In the genomic region with DNA sequence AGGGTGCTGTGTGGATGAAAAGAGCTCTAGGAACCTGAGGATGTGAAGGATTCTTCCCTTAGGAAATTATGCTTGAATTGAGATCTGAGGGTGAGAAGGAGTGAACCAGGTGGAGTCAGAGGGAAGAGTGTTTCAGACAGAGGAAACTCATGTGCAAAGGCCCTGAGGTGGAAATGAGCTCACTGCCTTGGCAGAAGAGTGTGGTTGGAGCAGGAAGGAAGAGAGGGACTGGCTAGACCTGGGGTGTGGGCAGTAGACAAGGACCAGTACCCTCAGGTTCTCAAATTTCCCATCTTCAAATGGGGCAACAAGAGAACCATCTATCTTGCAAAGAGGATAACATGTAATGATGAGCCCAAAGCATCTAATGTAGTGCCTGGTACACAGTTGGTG, we compare ENCODE assay signal across 14 cellular contexts. TPM values are rescaled to one million over a fixed set of nuclear protein-coding genes. Genes with fewer than 3 reads are reported as not detected.
DNase-seq lines count a peak whose midpoint lies in the region; ATAC-seq and TF ChIP-seq lines count a peak whose summit lies in the region.
"Had no signal": no experiment of that assay in that cellular context is flagged by ENCODE, and none has a peak within 500 bp of the region (broad histone marks: within the 10 kb centered on the region; RNA-seq: fewer than 3 reads in every experiment).

No MANE protein-coding gene starts in this region.

- peak overlapping the region in 10 of 11 experiments; percentile 19 to 94 (median 88); a peak in 19 of 22 replicates for H3K27ac ChIP-seq in BLaER1 treated with 17β-estradiol and CSF1 and Interleukin-3, amounts not matched to agents 10 nM and 100 nM
- H3K27ac ChIP-seq in esophagus squamous epithelium (peak overlapping the region; percentile 11 to 89 (median 72)), smooth muscle cell (ENCODE audit: low read depth) (no peak overlapping the region)
- H3K27ac ChIP-seq: left ventricle myocardium inferior had no signal

- H3K27me3 Mint-ChIP-seq in activated B cell treated with CpG ODN at 0.5 μM for 24 hours = no peaks in the 10 kb centered on the region

- peaks cover 0 to 13% (median 4%) of the 10 kb centered on the region in 11 experiments; a peak in 10 of 22 replicates for H3K9me3 ChIP-seq in BLaER1 treated with 17β-estradiol and CSF1 and Interleukin-3, amounts not matched to agents 10 nM and 100 nM (replicated peaks in 1 of 11)
- H3K9me3 ChIP-seq in esophagus squamous epithelium (no peaks in the 10 kb centered on the region), smooth muscle cell (replicated peaks; ENCODE audit: low read depth) (no peaks in the 10 kb centered on the region)
- H3K9me3 ChIP-seq: left ventricle myocardium inferior had no signal

- POLR2A ChIA-PET in activated B cell treated with CpG ODN at 0.5 μM for 24 hours (lab: Charles Lee) = interaction anchor here (0.6 to 3.6 kb wide), 24 partner anchors 14 to 1135 kb away, joined by 3 to 33 read pairs (median 4); a partner anchor contains a TSS

- H3K9me3 Mint-ChIP-seq in activated B cell treated with CpG ODN at 0.5 μM for 24 hours = no peaks in the 10 kb centered on the region

- H3K27me3 ChIP-seq in BLaER1 treated with 17β-estradiol and CSF1 and Interleukin-3, amounts not matched to agents 10 nM and 100 nM = peaks cover 0 to 23% (median 0%) of the 10 kb centered on the region in 11 experiments; a peak in 5 of 22 replicates
- H3K27me3 ChIP-seq in esophagus squamous epithelium (peaks cover 0 to 45% (median 0%) of the 10 kb centered on the region in 4 donors), smooth muscle cell (ENCODE audit: low read depth) (no peaks in the 10 kb centered on the region)

- peak overlapping the region; percentile 80 to 96 (median 87) for H3K4me2 ChIP-seq in BLaER1 treated with 17β-estradiol and CSF1 and Interleukin-3, amounts not matched to agents 10 nM and 100 nM
- no peak overlapping the region for H3K4me2 ChIP-seq in smooth muscle cell

- H3K36me3 Mint-ChIP-seq in activated B cell treated with CpG ODN at 0.5 μM for 24 hours (ENCODE audit: low read depth) = no peaks in the 10 kb centered on the region

- H3K4me3 ChIP-seq in BLaER1 treated with 17β-estradiol and CSF1 and Interleukin-3, amounts not matched to agents 10 nM and 100 nM = no peak overlapping the region
- H3K4me3 ChIP-seq in esophagus squamous epithelium = no peak overlapping the region
- no peak overlapping the region for H3K4me3 ChIP-seq in smooth muscle cell
- H3K4me3 ChIP-seq: left ventricle myocardium inferior had no signal

- peak overlapping the region; percentile 91 for H3K27ac Mint-ChIP-seq in activated B cell treated with CpG ODN at 0.5 μM for 24 hours
- H3K27ac Mint-ChIP-seq: nephron progenitor cell had no signal

- H3K4me1 ChIP-seq in BLaER1 treated with 17β-estradiol and CSF1 and Interleukin-3, amounts not matched to agents 10 nM and 100 nM = peaks cover 41 to 100% (median 78%) of the 10 kb centered on the region in 10 experiments
- H3K4me1 ChIP-seq in esophagus squamous epithelium (peaks cover 6 to 16% (median 12%) of the 10 kb centered on the region in 3 donors), smooth muscle cell (ENCODE audit: low read depth) (no peaks in the 10 kb centered on the region)

- DNase-seq in activated B cell treated with CpG ODN at 0.5 μM for 24 hours (no peak), esophagus squamous epithelium (lab: John Stamatoyannopoulos, UW) (no peak), nucleus accumbens (lab: John Stamatoyannopoulos, UW) (no peak), CD1c-positive myeloid dendritic cell (ENCODE audit: extremely low spot score) (no peak), smooth muscle cell (lab: John Stamatoyannopoulos, UW; ENCODE audit: unreplicated experiment) (no peak)
- DNase-seq: left ventricle myocardium inferior, NCI-H2029, nephron progenitor cell had no signal

- H3K4me3 Mint-ChIP-seq in activated B cell treated with CpG ODN at 0.5 μM for 24 hours = no peak overlapping the region
- H3K4me3 Mint-ChIP-seq: nephron progenitor cell had no signal

- no peak overlapping the region for H2AFZ ChIP-seq in smooth muscle cell (ENCODE audit: low read depth)

- CTCF ChIA-PET in activated B cell treated with CpG ODN at 0.5 μM for 24 hours (lab: Charles Lee) = interaction anchor here (0.7 to 5.5 kb wide), 18 partner anchors 12 to 560 kb away, joined by 3 to 91 read pairs (median 3); a partner anchor contains a TSS

- no peak for TF ChIP-seq CTCF in activated B cell treated with CpG ODN at 0.5 μM for 24 hours (IDR thresholded peaks at IDR 0.05)
- TF ChIP-seq CTCF in esophagus squamous epithelium (IDR thresholded peaks at IDR 0.05) = no peak
- no peak for TF ChIP-seq CTCF in smooth muscle cell (IDR thresholded peaks at IDR 0.05; ENCODE audit: borderline replicate concordance, insufficient read depth, poor library complexity, severe bottlenecking)

- intact Hi-C loops in activated B cell treated with CpG ODN at 0.5 μM for 24 hours (cut with micrococcal nuclease) (loop anchor here (1.0 to 5.0 kb wide), 7 partner anchors 14 to 457 kb away; no protein-coding TSS in a partner anchor), esophagus squamous epithelium (cut with DNase I) (loop anchor here (10.0 kb wide), 1 partner anchor 424 kb away; no protein-coding TSS in a partner anchor)

- no peak for ATAC-seq in activated B cell treated with CpG ODN at 0.5 μM for 24 hours (ENCODE audit: low read depth)
- ATAC-seq: sciatic nerve had no signal

- H3K79me2 ChIP-seq in smooth muscle cell (ENCODE audit: low read depth) = no peaks in the 10 kb centered on the region

- H3K9ac ChIP-seq in BLaER1 treated with 17β-estradiol and CSF1 and Interleukin-3, amounts not matched to agents 10 nM and 100 nM = peak overlapping the region in 8 of 11 experiments; percentile 64 to 78 (median 76); a peak in 13 of 22 replicates
- H3K9ac ChIP-seq in smooth muscle cell (ENCODE audit: low read depth) = no peak overlapping the region

- H4K20me1 ChIP-seq in BLaER1 treated with 17β-estradiol and CSF1 and Interleukin-3, amounts not matched to agents 10 nM and 100 nM = no peaks in the 10 kb centered on the region
- H4K20me1 ChIP-seq in smooth muscle cell (ENCODE audit: low read depth) = no peaks in the 10 kb centered on the region

- no peaks in the 10 kb centered on the region for H3K36me3 ChIP-seq in BLaER1 treated with 17β-estradiol and CSF1 and Interleukin-3, amounts not matched to agents 10 nM and 100 nM
- no peaks in the 10 kb centered on the region for H3K36me3 ChIP-seq in esophagus squamous epithelium
- H3K36me3 ChIP-seq in smooth muscle cell (ENCODE audit: low read depth) = no peaks in the 10 kb centered on the region
- H3K36me3 ChIP-seq: left ventricle myocardium inferior had no signal

- peaks cover 36% of the 10 kb centered on the region for H3K4me1 Mint-ChIP-seq in activated B cell treated with CpG ODN at 0.5 μM for 24 hours

- TF ChIP-seq POLR2A in GM15510 (IDR thresholded peaks at IDR 0.05; ENCODE audit: borderline replicate concordance, extremely low read depth, insufficient read length) = peak; percentile 2
- TF ChIP-seq POLR2A in esophagus squamous epithelium (IDR thresholded peaks at IDR 0.05) = no peak

- H3F3A ChIP-seq in smooth muscle cell (ENCODE audit: low read depth) = no peaks in the 10 kb centered on the region

RNA-seq across cellular contexts. Expression of a gene that starts 24.0 kb away (rescaled TPM):
- total RNA-seq in activated B cell treated with CpG ODN at 0.5 μM for 24 hours (0.34 and 1.3 TPM in 2 replicates), esophagus squamous epithelium (not detected), smooth muscle cell (not detected in 2 replicates)
- polyA plus RNA-seq in smooth muscle cell = not detected in 2 replicates
- total RNA-seq: chondrocyte, fibroblast of lung, left ventricle myocardium inferior, LHCN-M2, sciatic nerve had no signal
- polyA plus RNA-seq: fibroblast of lung had no signal
